Comparison of ENCODE assay signal across 1 cellular context in the genomic region with DNA sequence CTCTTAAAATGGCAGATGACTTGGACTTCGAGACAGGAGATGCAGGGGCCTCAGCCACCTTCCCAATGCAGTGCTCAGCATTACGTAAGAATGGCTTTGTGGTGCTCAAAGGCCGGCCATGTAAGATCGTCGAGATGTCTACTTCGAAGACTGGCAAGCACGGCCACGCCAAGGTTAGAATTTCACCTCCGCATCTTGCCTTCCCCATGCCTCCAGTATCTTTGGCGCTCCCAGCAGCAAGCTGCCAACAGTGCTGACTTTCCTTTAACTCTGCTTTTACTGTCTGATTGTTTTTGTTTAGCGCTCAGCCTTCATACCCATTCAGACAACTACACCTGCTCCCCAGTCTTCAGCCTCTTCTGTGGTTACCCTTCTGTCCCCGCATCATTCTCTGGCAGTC.
TF ChIP-seq lines count a peak whose summit lies in the region.

No MANE protein-coding gene starts in this region.

TF ChIP-seq in HCT116, 20 proteins besides CTCF, POLR2A, EP300 and RAD21 (continued from another document):
- TF ChIP-seq, protein P1, sequence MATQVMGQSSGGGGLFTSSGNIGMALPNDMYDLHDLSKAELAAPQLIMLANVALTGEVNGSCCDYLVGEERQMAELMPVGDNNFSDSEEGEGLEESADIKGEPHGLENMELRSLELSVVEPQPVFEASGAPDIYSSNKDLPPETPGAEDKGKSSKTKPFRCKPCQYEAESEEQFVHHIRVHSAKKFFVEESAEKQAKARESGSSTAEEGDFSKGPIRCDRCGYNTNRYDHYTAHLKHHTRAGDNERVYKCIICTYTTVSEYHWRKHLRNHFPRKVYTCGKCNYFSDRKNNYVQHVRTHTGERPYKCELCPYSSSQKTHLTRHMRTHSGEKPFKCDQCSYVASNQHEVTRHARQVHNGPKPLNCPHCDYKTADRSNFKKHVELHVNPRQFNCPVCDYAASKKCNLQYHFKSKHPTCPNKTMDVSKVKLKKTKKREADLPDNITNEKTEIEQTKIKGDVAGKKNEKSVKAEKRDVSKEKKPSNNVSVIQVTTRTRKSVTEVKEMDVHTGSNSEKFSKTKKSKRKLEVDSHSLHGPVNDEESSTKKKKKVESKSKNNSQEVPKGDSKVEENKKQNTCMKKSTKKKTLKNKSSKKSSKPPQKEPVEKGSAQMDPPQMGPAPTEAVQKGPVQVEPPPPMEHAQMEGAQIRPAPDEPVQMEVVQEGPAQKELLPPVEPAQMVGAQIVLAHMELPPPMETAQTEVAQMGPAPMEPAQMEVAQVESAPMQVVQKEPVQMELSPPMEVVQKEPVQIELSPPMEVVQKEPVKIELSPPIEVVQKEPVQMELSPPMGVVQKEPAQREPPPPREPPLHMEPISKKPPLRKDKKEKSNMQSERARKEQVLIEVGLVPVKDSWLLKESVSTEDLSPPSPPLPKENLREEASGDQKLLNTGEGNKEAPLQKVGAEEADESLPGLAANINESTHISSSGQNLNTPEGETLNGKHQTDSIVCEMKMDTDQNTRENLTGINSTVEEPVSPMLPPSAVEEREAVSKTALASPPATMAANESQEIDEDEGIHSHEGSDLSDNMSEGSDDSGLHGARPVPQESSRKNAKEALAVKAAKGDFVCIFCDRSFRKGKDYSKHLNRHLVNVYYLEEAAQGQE (IDR thresholded peaks at IDR 0.05; ENCODE audit: low read depth): no peak
- TF ChIP-seq, protein P2, sequence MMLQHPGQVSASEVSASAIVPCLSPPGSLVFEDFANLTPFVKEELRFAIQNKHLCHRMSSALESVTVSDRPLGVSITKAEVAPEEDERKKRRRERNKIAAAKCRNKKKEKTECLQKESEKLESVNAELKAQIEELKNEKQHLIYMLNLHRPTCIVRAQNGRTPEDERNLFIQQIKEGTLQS (IDR thresholded peaks at IDR 0.05): no peak
- TF ChIP-seq CBX3 (IDR thresholded peaks at IDR 0.05; ENCODE audit: low read depth) (no peak), POLR2AphosphoS5 (IDR thresholded peaks at IDR 0.05; ENCODE audit: low read depth, low read length) (no peak), EZH2phosphoT487 (IDR thresholded peaks at IDR 0.05; ENCODE audit: borderline replicate concordance) (no peak)
- TF ChIP-seq, protein P3, sequence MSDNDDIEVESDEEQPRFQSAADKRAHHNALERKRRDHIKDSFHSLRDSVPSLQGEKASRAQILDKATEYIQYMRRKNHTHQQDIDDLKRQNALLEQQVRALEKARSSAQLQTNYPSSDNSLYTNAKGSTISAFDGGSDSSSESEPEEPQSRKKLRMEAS (IDR thresholded peaks at IDR 0.05): no peak
